ENCODE assay signal across 23 cellular contexts in genomic region chr1:66288048-66288447, GRCh38.
DNase-seq lines count a peak whose midpoint lies in the region; ATAC-seq and TF ChIP-seq lines count a peak whose summit lies in the region.
"Had no signal": no experiment of that assay in that cellular context is flagged by ENCODE, and none has a peak within 500 bp of the region (broad histone marks: within the 10 kb centered on the region; RNA-seq: fewer than 3 reads in every experiment).

No MANE protein-coding gene starts in this region.

- no peaks in the 10 kb centered on the region for H3K27me3 Mint-ChIP-seq in activated naive CD8-positive, alpha-beta T cell treated with anti-CD3 and anti-CD28 coated beads, Interleukin-2, amount 10 ng/mL, durations not matched to agents 7 days and 5 days
- no peaks in the 10 kb centered on the region for H3K27me3 Mint-ChIP-seq in activated naive CD8-positive, alpha-beta T cell treated with anti-CD3 and anti-CD28 coated beads for 36 hours
- H3K27me3 Mint-ChIP-seq in central memory CD8-positive, alpha-beta T cell, result no peaks in the 10 kb centered on the region
- H3K27me3 Mint-ChIP-seq in stimulated activated naive B cell treated with anti-CD40 and anti-IgM and Interleukin-4, amounts not matched to agents 10 μg/mL and 1 μg/mL and 100 μg/mL, for 72 hours, result no peaks in the 10 kb centered on the region
- H3K27me3 Mint-ChIP-seq: CD4-positive, CD25-positive, alpha-beta regulatory T cell had no signal

- DNase-seq in NK-92 treated with Interleukin-12 subunit alpha and Interleukin-12 subunit beta, amount 100 ng/mL, for 24 hours (lab: John Stamatoyannopoulos, UW), result peak; percentile 40
- DNase-seq in NK-92 (lab: John Stamatoyannopoulos, UW; ENCODE audit: unreplicated experiment), result no peak
- no peak for DNase-seq in activated naive CD8-positive, alpha-beta T cell treated with anti-CD3 and anti-CD28 coated beads, Interleukin-2, amount 10 ng/mL, durations not matched to agents 7 days and 5 days
- no peak for DNase-seq in activated naive CD8-positive, alpha-beta T cell treated with anti-CD3 and anti-CD28 coated beads for 36 hours
- DNase-seq in central memory CD8-positive, alpha-beta T cell (ENCODE audit: low spot score in 2 of 2), result no peak
- DNase-seq in stimulated activated naive B cell treated with anti-CD40 and anti-IgM and Interleukin-4, amounts not matched to agents 10 μg/mL and 1 μg/mL and 100 μg/mL, for 72 hours, result no peak
- DNase-seq in GM10266 (ENCODE audit: extremely low spot score), result no peak
- DNase-seq: CD4-positive, CD25-positive, alpha-beta regulatory T cell; effector CD4-positive, alpha-beta T cell; GOT3; HFFc6; KG1; left ventricle myocardium superior; MM.1S; NCI-H1417; NCI-H2029 treated with DMSO at 0.1 percent for 48 hours; NCI-H2227 treated with DMSO at 0.1 percent for 48 hours; NCI-H69; nucleus accumbens; SW 1271 had no signal

- H3K4me1 Mint-ChIP-seq in activated naive CD8-positive, alpha-beta T cell treated with anti-CD3 and anti-CD28 coated beads, Interleukin-2, amount 10 ng/mL, durations not matched to agents 7 days and 5 days, result peaks cover 45% of the 10 kb centered on the region
- H3K4me1 Mint-ChIP-seq in activated naive CD8-positive, alpha-beta T cell treated with anti-CD3 and anti-CD28 coated beads for 36 hours, result peaks cover 49% of the 10 kb centered on the region
- peaks cover 60% of the 10 kb centered on the region for H3K4me1 Mint-ChIP-seq in central memory CD8-positive, alpha-beta T cell
- H3K4me1 Mint-ChIP-seq in stimulated activated naive B cell treated with anti-CD40 and anti-IgM and Interleukin-4, amounts not matched to agents 10 μg/mL and 1 μg/mL and 100 μg/mL, for 72 hours, result peaks cover 41 to 70% of the 10 kb centered on the region in 2 donors
- H3K4me1 Mint-ChIP-seq: WTC11 had no signal

- peaks cover 10% of the 10 kb centered on the region for H3K36me3 Mint-ChIP-seq in activated naive CD8-positive, alpha-beta T cell treated with anti-CD3 and anti-CD28 coated beads, Interleukin-2, amount 10 ng/mL, durations not matched to agents 7 days and 5 days
- H3K36me3 Mint-ChIP-seq in activated naive CD8-positive, alpha-beta T cell treated with anti-CD3 and anti-CD28 coated beads for 36 hours, result no peaks in the 10 kb centered on the region
- peaks cover 2% of the 10 kb centered on the region for H3K36me3 Mint-ChIP-seq in central memory CD8-positive, alpha-beta T cell (ENCODE audit: insufficient read depth)
- no peaks in the 10 kb centered on the region for H3K36me3 Mint-ChIP-seq in stimulated activated naive B cell treated with anti-CD40 and anti-IgM and Interleukin-4, amounts not matched to agents 10 μg/mL and 1 μg/mL and 100 μg/mL, for 72 hours
- H3K36me3 Mint-ChIP-seq: CD4-positive, CD25-positive, alpha-beta regulatory T cell; WTC11 had no signal

- H3K4me3 Mint-ChIP-seq in activated naive CD8-positive, alpha-beta T cell treated with anti-CD3 and anti-CD28 coated beads, Interleukin-2, amount 10 ng/mL, durations not matched to agents 7 days and 5 days, result no peak overlapping the region
- no peak overlapping the region for H3K4me3 Mint-ChIP-seq in activated naive CD8-positive, alpha-beta T cell treated with anti-CD3 and anti-CD28 coated beads for 36 hours
- no peak overlapping the region for H3K4me3 Mint-ChIP-seq in central memory CD8-positive, alpha-beta T cell
- no peak overlapping the region for H3K4me3 Mint-ChIP-seq in stimulated activated naive B cell treated with anti-CD40 and anti-IgM and Interleukin-4, amounts not matched to agents 10 μg/mL and 1 μg/mL and 100 μg/mL, for 72 hours
- H3K4me3 Mint-ChIP-seq: brain; CD4-positive, CD25-positive, alpha-beta regulatory T cell; HFFc6; WTC11 had no signal

- no peak for TF ChIP-seq CTCF in GM10266 (IDR thresholded peaks at IDR 0.05; ENCODE audit: control insufficient read depth, insufficient read depth, low read depth, missing control alignments)

- no peak overlapping the region for H3K27ac Mint-ChIP-seq in activated naive CD8-positive, alpha-beta T cell treated with anti-CD3 and anti-CD28 coated beads, Interleukin-2, amount 10 ng/mL, durations not matched to agents 7 days and 5 days
- no peak overlapping the region for H3K27ac Mint-ChIP-seq in activated naive CD8-positive, alpha-beta T cell treated with anti-CD3 and anti-CD28 coated beads for 36 hours
- no peak overlapping the region for H3K27ac Mint-ChIP-seq in central memory CD8-positive, alpha-beta T cell (ENCODE audit: low read depth)
- peak overlapping the region; percentile 44 for H3K27ac Mint-ChIP-seq in stimulated activated naive B cell treated with anti-CD40 and anti-IgM and Interleukin-4, amounts not matched to agents 10 μg/mL and 1 μg/mL and 100 μg/mL, for 72 hours
- H3K27ac Mint-ChIP-seq: brain, HFFc6, WTC11 had no signal

- POLR2A ChIA-PET in activated naive CD8-positive, alpha-beta T cell treated with anti-CD3 and anti-CD28 coated beads, Interleukin-2, amount 10 ng/mL, durations not matched to agents 7 days and 5 days (lab: Charles Lee), result no interaction called here

- ATAC-seq in activated naive CD8-positive, alpha-beta T cell treated with anti-CD3 and anti-CD28 coated beads, Interleukin-2, amount 10 ng/mL, durations not matched to agents 7 days and 5 days (ENCODE audit: low read depth), result peak; percentile 27
- peak; percentile 9 for ATAC-seq in central memory CD8-positive, alpha-beta T cell (replicated peaks; ENCODE audit: extremely low read depth, poor library complexity, severe bottlenecking)
- ATAC-seq in stimulated activated naive B cell treated with anti-CD40 and anti-IgM and Interleukin-4, amounts not matched to agents 10 μg/mL and 1 μg/mL and 100 μg/mL, for 72 hours (replicated peaks), result peak in 1 of 2 donors; percentile 14
- no peak for ATAC-seq in GM21737 (IDR thresholded peaks at IDR 0.05; ENCODE audit: unreplicated experiment)
- ATAC-seq: left ventricle myocardium superior, WTC11 had no signal

- H3K9me3 Mint-ChIP-seq in activated naive CD8-positive, alpha-beta T cell treated with anti-CD3 and anti-CD28 coated beads, Interleukin-2, amount 10 ng/mL, durations not matched to agents 7 days and 5 days, result peaks cover 2% of the 10 kb centered on the region
- peaks cover 1% of the 10 kb centered on the region for H3K9me3 Mint-ChIP-seq in activated naive CD8-positive, alpha-beta T cell treated with anti-CD3 and anti-CD28 coated beads for 36 hours
- H3K9me3 Mint-ChIP-seq in central memory CD8-positive, alpha-beta T cell, result no peaks in the 10 kb centered on the region
- peaks cover 0 to 7% of the 10 kb centered on the region in 2 donors for H3K9me3 Mint-ChIP-seq in stimulated activated naive B cell treated with anti-CD40 and anti-IgM and Interleukin-4, amounts not matched to agents 10 μg/mL and 1 μg/mL and 100 μg/mL, for 72 hours
- H3K9me3 Mint-ChIP-seq: brain, HFFc6, WTC11 had no signal
